ENCODE assay signal across 2 cellular contexts in genomic region chrX:47226531-47227333, GRCh38.
TF ChIP-seq lines count a peak whose summit lies in the region.

No MANE protein-coding gene starts in this region.

TF ChIP-seq in IMR-90, 13 proteins besides CTCF, POLR2A, EP300 and RAD21:
- TF ChIP-seq RFX5 (IDR thresholded peaks at IDR 0.05; ENCODE audit: low read depth, low read length) (no peak), CEBPB (IDR thresholded peaks at IDR 0.05; ENCODE audit: low read depth, low read length) (no peak), MAFK (IDR thresholded peaks at IDR 0.05; ENCODE audit: low read depth, low read length) (no peak), RCOR1 (IDR thresholded peaks at IDR 0.05; ENCODE audit: insufficient replicate concordance, low read length) (no peak), SMC3 (IDR thresholded peaks at IDR 0.05; ENCODE audit: low read depth, low read length) (no peak), MAZ (IDR thresholded peaks at IDR 0.05; ENCODE audit: borderline replicate concordance, low read depth, low read length) (no peak), BHLHE40 (IDR thresholded peaks at IDR 0.05; ENCODE audit: low read depth, low read length) (no peak), MXI1 (IDR thresholded peaks at IDR 0.05; ENCODE audit: borderline replicate concordance, low read depth, low read length) (no peak), CHD1 (IDR thresholded peaks at IDR 0.05; ENCODE audit: low read depth, low read length) (no peak), NFE2L2 (IDR thresholded peaks at IDR 0.05; ENCODE audit: low read depth, low read length) (no peak), FOS (IDR thresholded peaks at IDR 0.05; ENCODE audit: low read depth, low read length) (no peak)
- TF ChIP-seq, protein P1, sequence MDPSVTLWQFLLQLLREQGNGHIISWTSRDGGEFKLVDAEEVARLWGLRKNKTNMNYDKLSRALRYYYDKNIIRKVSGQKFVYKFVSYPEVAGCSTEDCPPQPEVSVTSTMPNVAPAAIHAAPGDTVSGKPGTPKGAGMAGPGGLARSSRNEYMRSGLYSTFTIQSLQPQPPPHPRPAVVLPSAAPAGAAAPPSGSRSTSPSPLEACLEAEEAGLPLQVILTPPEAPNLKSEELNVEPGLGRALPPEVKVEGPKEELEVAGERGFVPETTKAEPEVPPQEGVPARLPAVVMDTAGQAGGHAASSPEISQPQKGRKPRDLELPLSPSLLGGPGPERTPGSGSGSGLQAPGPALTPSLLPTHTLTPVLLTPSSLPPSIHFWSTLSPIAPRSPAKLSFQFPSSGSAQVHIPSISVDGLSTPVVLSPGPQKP (IDR thresholded peaks at IDR 0.05; ENCODE audit: borderline replicate concordance, low read depth, low read length): no peak
- TF ChIP-seq, protein P2, sequence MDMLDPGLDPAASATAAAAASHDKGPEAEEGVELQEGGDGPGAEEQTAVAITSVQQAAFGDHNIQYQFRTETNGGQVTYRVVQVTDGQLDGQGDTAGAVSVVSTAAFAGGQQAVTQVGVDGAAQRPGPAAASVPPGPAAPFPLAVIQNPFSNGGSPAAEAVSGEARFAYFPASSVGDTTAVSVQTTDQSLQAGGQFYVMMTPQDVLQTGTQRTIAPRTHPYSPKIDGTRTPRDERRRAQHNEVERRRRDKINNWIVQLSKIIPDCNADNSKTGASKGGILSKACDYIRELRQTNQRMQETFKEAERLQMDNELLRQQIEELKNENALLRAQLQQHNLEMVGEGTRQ (IDR thresholded peaks at IDR 0.05; ENCODE audit: low read depth, low read length): no peak

TF ChIP-seq in GM12878, 131 proteins besides CTCF, POLR2A, EP300 and RAD21:
- TF ChIP-seq CBX5 (IDR thresholded peaks at IDR 0.05; ENCODE audit: low read depth): no peak
- no peak for TF ChIP-seq TARDBP (IDR thresholded peaks at IDR 0.05; ENCODE audit: borderline replicate concordance)
- no peak for TF ChIP-seq BMI1 (IDR thresholded peaks at IDR 0.05; ENCODE audit: borderline replicate concordance)
- no peak for TF ChIP-seq SPI1 (IDR thresholded peaks at IDR 0.05; ENCODE audit: borderline replicate concordance, insufficient read depth, low read depth, low read length)
- no peak for TF ChIP-seq EGR1 (IDR thresholded peaks at IDR 0.05; ENCODE audit: borderline replicate concordance in 1 of 2, low read depth in 2 of 2, low read length in 2 of 2)
- TF ChIP-seq, protein P3, sequence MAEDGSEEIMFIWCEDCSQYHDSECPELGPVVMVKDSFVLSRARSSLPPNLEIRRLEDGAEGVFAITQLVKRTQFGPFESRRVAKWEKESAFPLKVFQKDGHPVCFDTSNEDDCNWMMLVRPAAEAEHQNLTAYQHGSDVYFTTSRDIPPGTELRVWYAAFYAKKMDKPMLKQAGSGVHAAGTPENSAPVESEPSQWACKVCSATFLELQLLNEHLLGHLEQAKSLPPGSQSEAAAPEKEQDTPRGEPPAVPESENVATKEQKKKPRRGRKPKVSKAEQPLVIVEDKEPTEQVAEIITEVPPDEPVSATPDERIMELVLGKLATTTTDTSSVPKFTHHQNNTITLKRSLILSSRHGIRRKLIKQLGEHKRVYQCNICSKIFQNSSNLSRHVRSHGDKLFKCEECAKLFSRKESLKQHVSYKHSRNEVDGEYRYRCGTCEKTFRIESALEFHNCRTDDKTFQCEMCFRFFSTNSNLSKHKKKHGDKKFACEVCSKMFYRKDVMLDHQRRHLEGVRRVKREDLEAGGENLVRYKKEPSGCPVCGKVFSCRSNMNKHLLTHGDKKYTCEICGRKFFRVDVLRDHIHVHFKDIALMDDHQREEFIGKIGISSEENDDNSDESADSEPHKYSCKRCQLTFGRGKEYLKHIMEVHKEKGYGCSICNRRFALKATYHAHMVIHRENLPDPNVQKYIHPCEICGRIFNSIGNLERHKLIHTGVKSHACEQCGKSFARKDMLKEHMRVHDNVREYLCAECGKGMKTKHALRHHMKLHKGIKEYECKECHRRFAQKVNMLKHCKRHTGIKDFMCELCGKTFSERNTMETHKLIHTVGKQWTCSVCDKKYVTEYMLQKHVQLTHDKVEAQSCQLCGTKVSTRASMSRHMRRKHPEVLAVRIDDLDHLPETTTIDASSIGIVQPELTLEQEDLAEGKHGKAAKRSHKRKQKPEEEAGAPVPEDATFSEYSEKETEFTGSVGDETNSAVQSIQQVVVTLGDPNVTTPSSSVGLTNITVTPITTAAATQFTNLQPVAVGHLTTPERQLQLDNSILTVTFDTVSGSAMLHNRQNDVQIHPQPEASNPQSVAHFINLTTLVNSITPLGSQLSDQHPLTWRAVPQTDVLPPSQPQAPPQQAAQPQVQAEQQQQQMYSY (CRISPR knock-in tag; IDR thresholded peaks at IDR 0.05): no peak
- TF ChIP-seq SMAD1 (IDR thresholded peaks at IDR 0.05; ENCODE audit: low read depth, partially characterized antibody): no peak
- no peak for TF ChIP-seq LARP7 (IDR thresholded peaks at IDR 0.05)
- no peak for TF ChIP-seq ESRRA (IDR thresholded peaks at IDR 0.05; ENCODE audit: low read length)
- TF ChIP-seq, protein P4, sequence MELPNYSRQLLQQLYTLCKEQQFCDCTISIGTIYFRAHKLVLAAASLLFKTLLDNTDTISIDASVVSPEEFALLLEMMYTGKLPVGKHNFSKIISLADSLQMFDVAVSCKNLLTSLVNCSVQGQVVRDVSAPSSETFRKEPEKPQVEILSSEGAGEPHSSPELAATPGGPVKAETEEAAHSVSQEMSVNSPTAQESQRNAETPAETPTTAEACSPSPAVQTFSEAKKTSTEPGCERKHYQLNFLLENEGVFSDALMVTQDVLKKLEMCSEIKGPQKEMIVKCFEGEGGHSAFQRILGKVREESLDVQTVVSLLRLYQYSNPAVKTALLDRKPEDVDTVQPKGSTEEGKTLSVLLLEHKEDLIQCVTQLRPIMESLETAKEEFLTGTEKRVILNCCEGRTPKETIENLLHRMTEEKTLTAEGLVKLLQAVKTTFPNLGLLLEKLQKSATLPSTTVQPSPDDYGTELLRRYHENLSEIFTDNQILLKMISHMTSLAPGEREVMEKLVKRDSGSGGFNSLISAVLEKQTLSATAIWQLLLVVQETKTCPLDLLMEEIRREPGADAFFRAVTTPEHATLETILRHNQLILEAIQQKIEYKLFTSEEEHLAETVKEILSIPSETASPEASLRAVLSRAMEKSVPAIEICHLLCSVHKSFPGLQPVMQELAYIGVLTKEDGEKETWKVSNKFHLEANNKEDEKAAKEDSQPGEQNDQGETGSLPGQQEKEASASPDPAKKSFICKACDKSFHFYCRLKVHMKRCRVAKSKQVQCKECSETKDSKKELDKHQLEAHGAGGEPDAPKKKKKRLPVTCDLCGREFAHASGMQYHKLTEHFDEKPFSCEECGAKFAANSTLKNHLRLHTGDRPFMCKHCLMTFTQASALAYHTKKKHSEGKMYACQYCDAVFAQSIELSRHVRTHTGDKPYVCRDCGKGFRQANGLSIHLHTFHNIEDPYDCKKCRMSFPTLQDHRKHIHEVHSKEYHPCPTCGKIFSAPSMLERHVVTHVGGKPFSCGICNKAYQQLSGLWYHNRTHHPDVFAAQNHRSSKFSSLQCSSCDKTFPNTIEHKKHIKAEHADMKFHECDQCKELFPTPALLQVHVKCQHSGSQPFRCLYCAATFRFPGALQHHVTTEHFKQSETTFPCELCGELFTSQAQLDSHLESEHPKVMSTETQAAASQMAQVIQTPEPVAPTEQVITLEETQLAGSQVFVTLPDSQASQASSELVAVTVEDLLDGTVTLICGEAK (IDR thresholded peaks at IDR 0.05; ENCODE audit: borderline replicate concordance): no peak
- no peak for TF ChIP-seq SMC3 (IDR thresholded peaks at IDR 0.05; ENCODE audit: borderline replicate concordance, low read length)
- TF ChIP-seq, protein P5, sequence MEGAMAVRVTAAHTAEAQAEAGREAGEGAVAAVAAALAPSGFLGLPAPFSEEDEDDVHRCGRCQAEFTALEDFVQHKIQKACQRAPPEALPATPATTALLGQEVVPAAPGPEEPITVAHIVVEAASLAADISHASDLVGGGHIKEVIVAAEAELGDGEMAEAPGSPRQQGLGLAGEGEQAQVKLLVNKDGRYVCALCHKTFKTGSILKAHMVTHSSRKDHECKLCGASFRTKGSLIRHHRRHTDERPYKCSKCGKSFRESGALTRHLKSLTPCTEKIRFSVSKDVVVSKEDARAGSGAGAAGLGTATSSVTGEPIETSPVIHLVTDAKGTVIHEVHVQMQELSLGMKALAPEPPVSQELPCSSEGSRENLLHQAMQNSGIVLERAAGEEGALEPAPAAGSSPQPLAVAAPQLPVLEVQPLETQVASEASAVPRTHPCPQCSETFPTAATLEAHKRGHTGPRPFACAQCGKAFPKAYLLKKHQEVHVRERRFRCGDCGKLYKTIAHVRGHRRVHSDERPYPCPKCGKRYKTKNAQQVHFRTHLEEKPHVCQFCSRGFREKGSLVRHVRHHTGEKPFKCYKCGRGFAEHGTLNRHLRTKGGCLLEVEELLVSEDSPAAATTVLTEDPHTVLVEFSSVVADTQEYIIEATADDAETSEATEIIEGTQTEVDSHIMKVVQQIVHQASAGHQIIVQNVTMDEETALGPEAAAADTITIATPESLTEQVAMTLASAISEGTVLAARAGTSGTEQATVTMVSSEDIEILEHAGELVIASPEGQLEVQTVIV (IDR thresholded peaks at IDR 0.05; ENCODE audit: borderline replicate concordance, partially characterized antibody): no peak
TF ChIP-seq in GM12878: peak in this region for 0.
